1 cellular context compared by ENCODE assay signal in genomic region chr2:170715062-170715931, GRCh38.
TF ChIP-seq lines count a peak whose summit lies in the region.

TSS of gene SP5 (plus strand) at chr2:170715337. CDS start at chr2:170715513, 176 bp downstream.

TF ChIP-seq in HepG2, 621 proteins besides CTCF, POLR2A, EP300 and RAD21 (continued from another document and continues in another):
- TF ChIP-seq, protein P1, sequence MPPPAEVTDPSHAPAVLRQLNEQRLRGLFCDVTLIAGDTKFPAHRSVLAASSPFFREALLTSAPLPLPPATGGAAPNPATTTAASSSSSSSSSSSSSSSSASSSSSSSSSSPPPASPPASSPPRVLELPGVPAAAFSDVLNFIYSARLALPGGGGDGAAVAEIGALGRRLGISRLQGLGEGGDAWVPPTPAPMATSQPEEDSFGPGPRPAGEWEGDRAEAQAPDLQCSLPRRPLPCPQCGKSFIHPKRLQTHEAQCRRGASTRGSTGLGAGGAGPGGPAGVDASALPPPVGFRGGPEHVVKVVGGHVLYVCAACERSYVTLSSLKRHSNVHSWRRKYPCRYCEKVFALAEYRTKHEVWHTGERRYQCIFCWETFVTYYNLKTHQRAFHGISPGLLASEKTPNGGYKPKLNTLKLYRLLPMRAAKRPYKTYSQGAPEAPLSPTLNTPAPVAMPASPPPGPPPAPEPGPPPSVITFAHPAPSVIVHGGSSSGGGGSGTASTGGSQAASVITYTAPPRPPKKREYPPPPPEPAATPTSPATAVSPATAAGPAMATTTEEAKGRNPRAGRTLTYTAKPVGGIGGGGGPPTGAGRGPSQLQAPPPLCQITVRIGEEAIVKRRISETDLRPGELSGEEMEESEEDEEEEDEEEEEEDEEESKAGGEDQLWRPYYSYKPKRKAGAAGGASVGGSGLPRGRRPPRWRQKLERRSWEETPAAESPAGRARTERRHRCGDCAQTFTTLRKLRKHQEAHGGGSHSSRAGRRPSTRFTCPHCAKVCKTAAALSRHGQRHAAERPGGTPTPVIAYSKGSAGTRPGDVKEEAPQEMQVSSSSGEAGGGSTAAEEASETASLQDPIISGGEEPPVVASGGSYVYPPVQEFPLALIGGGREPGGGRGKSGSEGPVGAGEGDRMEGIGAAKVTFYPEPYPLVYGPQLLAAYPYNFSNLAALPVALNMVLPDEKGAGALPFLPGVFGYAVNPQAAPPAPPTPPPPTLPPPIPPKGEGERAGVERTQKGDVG (CRISPR knock-in tag; IDR thresholded peaks at IDR 0.05; ENCODE audit: borderline replicate concordance), result no peak; the same call in 1 of the 2 replicates
- TF ChIP-seq NFRKB (IDR thresholded peaks at IDR 0.05) (no peak), ZNF354B (CRISPR knock-in tag; IDR thresholded peaks at IDR 0.05) (peak; percentile 81; the same call in 1 of the 2 replicates), IKZF4 (CRISPR knock-in tag; IDR thresholded peaks at IDR 0.05; ENCODE audit: borderline replicate concordance, low read depth, not compliant biosample characterization) (no peak), ZNF143 (CRISPR knock-in tag; IDR thresholded peaks at IDR 0.05) (peak; percentile 19; the same call in 1 of the 2 replicates), FOXP1 (IDR thresholded peaks at IDR 0.05) (no peak), FOXP1 (CRISPR knock-in tag; IDR thresholded peaks at IDR 0.05) (peak; percentile 80), NFIC (IDR thresholded peaks at IDR 0.05; ENCODE audit: low read length) (peak; percentile 95), CHD4 (IDR thresholded peaks at IDR 0.05; ENCODE audit: borderline replicate concordance, low read length) (peak; percentile 0; the same call in 1 of the 2 replicates), RFXAP (CRISPR knock-in tag; IDR thresholded peaks at IDR 0.05; ENCODE audit: borderline replicate concordance) (peak; percentile 89; the same call in 1 of the 2 replicates), GPN1 (CRISPR knock-in tag; IDR thresholded peaks at IDR 0.05; ENCODE audit: borderline replicate concordance) (peak; percentile 74; the same call in 1 of the 2 replicates), HOMEZ (CRISPR knock-in tag; IDR thresholded peaks at IDR 0.05; ENCODE audit: low read depth) (peak; percentile 68), ZNF124 (CRISPR knock-in tag; IDR thresholded peaks at IDR 0.05) (peak; percentile 48; the same call in 1 of the 2 replicates), KLF9 (CRISPR knock-in tag; IDR thresholded peaks at IDR 0.05; ENCODE audit: low read depth) (0 out of 2 replicates have a peak, but pooled peaks have one; percentile 28), SPEN (CRISPR knock-in tag; IDR thresholded peaks at IDR 0.05; ENCODE audit: low read depth) (peak; percentile 72; the same call in 1 of the 2 replicates), ZNF34 (CRISPR knock-in tag; IDR thresholded peaks at IDR 0.05; ENCODE audit: borderline replicate concordance) (peak; percentile 86; the same call in 1 of the 2 replicates), NFE2 (CRISPR knock-in tag; IDR thresholded peaks at IDR 0.05) (no peak), HBP1 (CRISPR knock-in tag; IDR thresholded peaks at IDR 0.05; ENCODE audit: low read depth) (peak; percentile 84), FOSL2 (CRISPR knock-in tag; IDR thresholded peaks at IDR 0.05) (peak; percentile 74), MYNN (CRISPR knock-in tag; IDR thresholded peaks at IDR 0.05; ENCODE audit: low read depth) (peak; percentile 84; the same call in 1 of the 2 replicates), SOX13 (IDR thresholded peaks at IDR 0.05) (peak; percentile 95), SOX13 (CRISPR knock-in tag; conservative IDR thresholded peaks at IDR 0.05 in 1 of 2, IDR thresholded peaks at IDR 0.05 in 1 of 2) (peak in 1 of 2 experiments; percentile 94; a peak in 2 of 4 replicates), ETS1 (CRISPR knock-in tag; IDR thresholded peaks at IDR 0.05) (no peak; the same call in 1 of the 2 replicates), ONECUT2 (CRISPR knock-in tag; IDR thresholded peaks at IDR 0.05) (peak; percentile 69), ZBTB46 (CRISPR knock-in tag; IDR thresholded peaks at IDR 0.05; ENCODE audit: borderline replicate concordance) (peak; percentile 76; the same call in 1 of the 2 replicates), MIXL1 (CRISPR knock-in tag; IDR thresholded peaks at IDR 0.05) (peak; percentile 98), ZNF121 (CRISPR knock-in tag; IDR thresholded peaks at IDR 0.05) (peak; percentile 71), ZNF296 (CRISPR knock-in tag; conservative IDR thresholded peaks at IDR 0.05) (peak; percentile 79; the same call in 1 of the 2 replicates), TSC22D2 (CRISPR knock-in tag; IDR thresholded peaks at IDR 0.05; ENCODE audit: borderline replicate concordance) (peak; percentile 79), NCOA2 (CRISPR knock-in tag; IDR thresholded peaks at IDR 0.05) (peak; percentile 95), ATF7-NPFF (CRISPR knock-in tag; IDR thresholded peaks at IDR 0.05; ENCODE audit: low read depth) (peak; percentile 70; the same call in 1 of the 2 replicates)
- TF ChIP-seq, protein P2, sequence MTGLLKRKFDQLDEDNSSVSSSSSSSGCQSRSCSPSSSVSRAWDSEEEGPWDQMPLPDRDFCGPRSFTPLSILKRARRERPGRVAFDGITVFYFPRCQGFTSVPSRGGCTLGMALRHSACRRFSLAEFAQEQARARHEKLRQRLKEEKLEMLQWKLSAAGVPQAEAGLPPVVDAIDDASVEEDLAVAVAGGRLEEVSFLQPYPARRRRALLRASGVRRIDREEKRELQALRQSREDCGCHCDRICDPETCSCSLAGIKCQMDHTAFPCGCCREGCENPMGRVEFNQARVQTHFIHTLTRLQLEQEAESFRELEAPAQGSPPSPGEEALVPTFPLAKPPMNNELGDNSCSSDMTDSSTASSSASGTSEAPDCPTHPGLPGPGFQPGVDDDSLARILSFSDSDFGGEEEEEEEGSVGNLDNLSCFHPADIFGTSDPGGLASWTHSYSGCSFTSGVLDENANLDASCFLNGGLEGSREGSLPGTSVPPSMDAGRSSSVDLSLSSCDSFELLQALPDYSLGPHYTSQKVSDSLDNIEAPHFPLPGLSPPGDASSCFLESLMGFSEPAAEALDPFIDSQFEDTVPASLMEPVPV (CRISPR knock-in tag; IDR thresholded peaks at IDR 0.05), result no peak; the same call in 1 of the 2 replicates
- TF ChIP-seq, protein P3, sequence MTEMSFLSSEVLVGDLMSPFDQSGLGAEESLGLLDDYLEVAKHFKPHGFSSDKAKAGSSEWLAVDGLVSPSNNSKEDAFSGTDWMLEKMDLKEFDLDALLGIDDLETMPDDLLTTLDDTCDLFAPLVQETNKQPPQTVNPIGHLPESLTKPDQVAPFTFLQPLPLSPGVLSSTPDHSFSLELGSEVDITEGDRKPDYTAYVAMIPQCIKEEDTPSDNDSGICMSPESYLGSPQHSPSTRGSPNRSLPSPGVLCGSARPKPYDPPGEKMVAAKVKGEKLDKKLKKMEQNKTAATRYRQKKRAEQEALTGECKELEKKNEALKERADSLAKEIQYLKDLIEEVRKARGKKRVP (CRISPR knock-in tag; IDR thresholded peaks at IDR 0.05), result no peak; a peak in 2 of 4 replicates
- TF ChIP-seq, protein P4, sequence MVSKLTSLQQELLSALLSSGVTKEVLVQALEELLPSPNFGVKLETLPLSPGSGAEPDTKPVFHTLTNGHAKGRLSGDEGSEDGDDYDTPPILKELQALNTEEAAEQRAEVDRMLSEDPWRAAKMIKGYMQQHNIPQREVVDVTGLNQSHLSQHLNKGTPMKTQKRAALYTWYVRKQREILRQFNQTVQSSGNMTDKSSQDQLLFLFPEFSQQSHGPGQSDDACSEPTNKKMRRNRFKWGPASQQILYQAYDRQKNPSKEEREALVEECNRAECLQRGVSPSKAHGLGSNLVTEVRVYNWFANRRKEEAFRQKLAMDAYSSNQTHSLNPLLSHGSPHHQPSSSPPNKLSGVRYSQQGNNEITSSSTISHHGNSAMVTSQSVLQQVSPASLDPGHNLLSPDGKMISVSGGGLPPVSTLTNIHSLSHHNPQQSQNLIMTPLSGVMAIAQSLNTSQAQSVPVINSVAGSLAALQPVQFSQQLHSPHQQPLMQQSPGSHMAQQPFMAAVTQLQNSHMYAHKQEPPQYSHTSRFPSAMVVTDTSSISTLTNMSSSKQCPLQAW (CRISPR knock-in tag; IDR thresholded peaks at IDR 0.05), result 0 out of 2 replicates have a peak, but pooled peaks have one; percentile 64
- TF ChIP-seq, protein P5, sequence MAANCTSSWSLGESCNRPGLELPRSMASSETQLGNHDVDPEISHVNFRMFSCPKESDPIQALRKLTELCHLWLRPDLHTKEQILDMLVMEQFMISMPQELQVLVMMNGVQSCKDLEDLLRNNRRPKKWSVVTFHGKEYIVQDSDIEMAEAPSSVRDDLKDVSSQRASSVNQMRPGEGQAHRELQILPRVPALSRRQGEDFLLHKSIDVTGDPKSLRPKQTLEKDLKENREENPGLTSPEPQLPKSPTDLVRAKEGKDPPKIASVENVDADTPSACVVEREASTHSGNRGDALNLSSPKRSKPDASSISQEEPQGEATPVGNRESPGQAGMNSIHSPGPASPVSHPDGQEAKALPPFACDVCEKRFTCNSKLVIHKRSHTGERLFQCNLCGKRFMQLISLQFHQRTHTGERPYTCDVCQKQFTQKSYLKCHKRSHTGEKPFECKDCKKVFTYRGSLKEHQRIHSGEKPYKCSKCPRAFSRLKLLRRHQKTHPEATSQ (CRISPR knock-in tag; IDR thresholded peaks at IDR 0.05; ENCODE audit: borderline replicate concordance), result no peak
- TF ChIP-seq, protein P6, sequence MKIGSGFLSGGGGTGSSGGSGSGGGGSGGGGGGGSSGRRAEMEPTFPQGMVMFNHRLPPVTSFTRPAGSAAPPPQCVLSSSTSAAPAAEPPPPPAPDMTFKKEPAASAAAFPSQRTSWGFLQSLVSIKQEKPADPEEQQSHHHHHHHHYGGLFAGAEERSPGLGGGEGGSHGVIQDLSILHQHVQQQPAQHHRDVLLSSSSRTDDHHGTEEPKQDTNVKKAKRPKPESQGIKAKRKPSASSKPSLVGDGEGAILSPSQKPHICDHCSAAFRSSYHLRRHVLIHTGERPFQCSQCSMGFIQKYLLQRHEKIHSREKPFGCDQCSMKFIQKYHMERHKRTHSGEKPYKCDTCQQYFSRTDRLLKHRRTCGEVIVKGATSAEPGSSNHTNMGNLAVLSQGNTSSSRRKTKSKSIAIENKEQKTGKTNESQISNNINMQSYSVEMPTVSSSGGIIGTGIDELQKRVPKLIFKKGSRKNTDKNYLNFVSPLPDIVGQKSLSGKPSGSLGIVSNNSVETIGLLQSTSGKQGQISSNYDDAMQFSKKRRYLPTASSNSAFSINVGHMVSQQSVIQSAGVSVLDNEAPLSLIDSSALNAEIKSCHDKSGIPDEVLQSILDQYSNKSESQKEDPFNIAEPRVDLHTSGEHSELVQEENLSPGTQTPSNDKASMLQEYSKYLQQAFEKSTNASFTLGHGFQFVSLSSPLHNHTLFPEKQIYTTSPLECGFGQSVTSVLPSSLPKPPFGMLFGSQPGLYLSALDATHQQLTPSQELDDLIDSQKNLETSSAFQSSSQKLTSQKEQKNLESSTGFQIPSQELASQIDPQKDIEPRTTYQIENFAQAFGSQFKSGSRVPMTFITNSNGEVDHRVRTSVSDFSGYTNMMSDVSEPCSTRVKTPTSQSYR (CRISPR knock-in tag; IDR thresholded peaks at IDR 0.05; ENCODE audit: borderline replicate concordance), result peak; percentile 96
